Comparison of ENCODE assay signal across 8 cellular contexts in genomic region chr2:73828818-73829570, GRCh38. TPM values are rescaled to one million over a fixed set of nuclear protein-coding genes. Genes with fewer than 3 reads are reported as not detected.
A peak's percentile ranks its signal among the peaks of the same experiment; 100 is the strongest.
DNase-seq lines count a peak whose midpoint lies in the region; ATAC-seq and TF ChIP-seq lines count a peak whose summit lies in the region.

Gene STAMBP, plus strand, starts transcription at chr2:73828961. Its CDS starts 1,896 bp downstream, at chr2:73830857.

- H3K4me3 ChIP-seq in H7 (ENCODE audit: insufficient read depth, low read depth, low read length), result peak within 1 kb of the TSS; percentile 83

- H3K9me3 Mint-ChIP-seq in natural killer cell, result no peaks in the 10 kb centered on the region

- H3K4me1 Mint-ChIP-seq in natural killer cell, result peaks cover 43% of the 10 kb centered on the region in 2 donors

- peak; percentile 78 to 91 (median 91) for ATAC-seq in natural killer cell

- peak within 1 kb of the TSS; percentile 97 to 98 for H3K27ac Mint-ChIP-seq in natural killer cell

- H3K36me3 Mint-ChIP-seq in natural killer cell, result peaks cover 8% of the 10 kb centered on the region

- intact Hi-C loops in natural killer cell (cut with micrococcal nuclease), result loop anchor here (1.0 kb wide), 1 partner anchor 97 kb away; the partner anchor contains the start of gene DGUOK

- no peaks in the 10 kb centered on the region for H3K27me3 ChIP-seq in H7 (ENCODE audit: control insufficient read depth, insufficient read depth, low read length)

- no peak for TF ChIP-seq CTCF in natural killer cell (IDR thresholded peaks at IDR 0.05)

- no peaks in the 10 kb centered on the region for H3K27me3 Mint-ChIP-seq in natural killer cell (ENCODE audit: low read depth in 2 of 2)

- DNase-seq in ELF-1 (ENCODE audit: low read depth, low spot score) (peak; percentile 97), H7 (peak; percentile 93), M059J (ENCODE audit: low read depth) (peak; percentile 95), SHP77 (lab: John Stamatoyannopoulos, UW) (peak; percentile 92 to 96), fibroblast of peridontal ligament (ENCODE audit: extremely low read depth) (peak; percentile 98), natural killer cell (peak; percentile 81)
- peak; percentile 84 for DNase-seq in activated effector memory CD4-positive, alpha-beta T cell treated with Interleukin-2 at 50 U/mL for 16 hours
- DNase-seq in stimulated activated naive CD4-positive, alpha-beta T cell treated with Interleukin-2 at 50 U/mL for 16 hours (lab: John Stamatoyannopoulos, UW), result peak; percentile 85

- H3K4me3 Mint-ChIP-seq in natural killer cell, result peak within 1 kb of the TSS; percentile 97

- peaks cover 10% of the 10 kb centered on the region for H3K36me3 ChIP-seq in H7 (replicated peaks; ENCODE audit: control insufficient read depth, insufficient read depth, low read length)

RNA-seq across cellular contexts. Expression of gene STAMBP, which starts in this region (rescaled TPM):
- 45.4 and 46.3 TPM in 2 replicates for total RNA-seq in H7 (2014; rRNA removed; shearing (Covaris generic))
- total RNA-seq in M059J (2014; rRNA removed; shearing (Covaris generic)), result 43.3 and 64.5 TPM in 2 replicates
- total RNA-seq in natural killer cell, result 10 to 100 TPM; 23.8 to 27.3 (median 25.3) TPM

Comparison
In these comparisons a context has a peak if more than half of its experiments do, and no peak if none do; other contexts are left out.
1. Peak in every context shown above with its lines: DNase-seq, ATAC-seq and H3K4me3 ChIP-seq.